ENCODE assay signal across 7 cellular contexts in the genomic region with DNA sequence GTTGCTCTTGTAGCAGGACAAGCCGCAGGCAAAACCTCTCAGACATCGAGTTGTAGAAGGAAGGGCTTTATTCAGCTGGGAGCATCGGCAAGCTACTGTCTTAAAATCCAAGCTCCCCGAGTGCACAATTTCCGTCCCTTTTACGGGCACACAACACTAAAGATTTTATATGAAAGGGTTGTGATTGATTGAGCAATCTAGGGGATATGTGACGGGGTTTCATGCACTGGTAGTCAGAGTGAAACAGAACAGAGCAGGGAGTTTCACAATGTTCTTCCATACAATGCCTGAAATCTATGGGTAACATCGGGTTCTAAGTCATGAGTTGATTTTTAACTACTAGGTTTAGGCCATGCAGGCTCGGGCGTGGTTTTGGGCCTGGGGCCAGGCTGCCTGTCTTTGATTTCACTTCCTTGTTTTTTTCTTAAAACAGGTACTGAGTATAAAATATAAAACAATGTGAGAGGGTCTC. TPM values are rescaled to one million over a fixed set of nuclear protein-coding genes. Genes with fewer than 3 reads are reported as not detected.
A peak's percentile ranks its signal among the peaks of the same experiment; 100 is the strongest.
DNase-seq lines count a peak whose midpoint lies in the region; ATAC-seq, FAIRE-seq and TF ChIP-seq lines count a peak whose summit lies in the region.
"Not testable (repeated sequence)": the region's sequence is repeated elsewhere in the genome, so short reads cannot be mapped to it uniquely, and the experiment has no call there.

No MANE protein-coding gene starts in this region.

- CTCF ChIA-PET in activated CD4-positive, alpha-beta T cell treated with anti-CD3 and anti-CD28 coated beads for 36 hours (lab: Charles Lee) = interaction anchor here (0.6 kb wide), 1 partner anchor 63 kb away, joined by 4 read pairs; no protein-coding TSS in a partner anchor

- not testable (repeated sequence) for H2AFZ ChIP-seq in mesenchymal stem cell (ENCODE audit: low read depth, low read length)

- not testable (repeated sequence) for H2BK5ac ChIP-seq in mesenchymal stem cell (ENCODE audit: low read depth, low read length, poor library complexity, severe bottlenecking)

- not testable (repeated sequence) for ATAC-seq in activated CD4-positive, alpha-beta T cell treated with anti-CD3 and anti-CD28 coated beads for 36 hours

- H3K27me3 Mint-ChIP-seq in activated CD4-positive, alpha-beta T cell treated with anti-CD3 and anti-CD28 coated beads for 36 hours = not testable (repeated sequence)

- not testable (repeated sequence) for H2BK15ac ChIP-seq in mesenchymal stem cell (ENCODE audit: low read depth, poor library complexity, severe bottlenecking)

- not testable (repeated sequence) for H3K79me1 ChIP-seq in mesenchymal stem cell (replicated peaks; ENCODE audit: low read length, poor library complexity, severe bottlenecking)

- not testable (repeated sequence) for H4K91ac ChIP-seq in mesenchymal stem cell (ENCODE audit: low read length)

- H3K4me3 Mint-ChIP-seq in activated CD4-positive, alpha-beta T cell treated with anti-CD3 and anti-CD28 coated beads for 36 hours = peak overlapping the region; percentile 61

- intact Hi-C loops in activated CD4-positive, alpha-beta T cell treated with anti-CD3 and anti-CD28 coated beads for 36 hours (cut with DNase I, micrococcal nuclease) = loop anchor here (1.0 to 10.0 kb wide), 7 partner anchors 17 to 1229 kb away; a partner anchor contains a TSS

- POLR2A ChIA-PET in activated CD4-positive, alpha-beta T cell treated with anti-CD3 and anti-CD28 coated beads for 36 hours (lab: Charles Lee) = interaction anchor here (0.6 kb wide), 1 partner anchor 1640 kb away, joined by 5 read pairs; no protein-coding TSS in a partner anchor

- peak overlapping the region; percentile 95 for H3K27ac Mint-ChIP-seq in activated CD4-positive, alpha-beta T cell treated with anti-CD3 and anti-CD28 coated beads for 36 hours

- not testable (repeated sequence) for H3K4me2 ChIP-seq in mesenchymal stem cell (ENCODE audit: low read length, poor library complexity, severe bottlenecking)

- not testable (repeated sequence) for TF ChIP-seq POLR2A in GM12891 (IDR thresholded peaks at IDR 0.05; ENCODE audit: low read depth, low read length)

- peaks cover 78% of the 10 kb centered on the region for H3K4me1 Mint-ChIP-seq in activated CD4-positive, alpha-beta T cell treated with anti-CD3 and anti-CD28 coated beads for 36 hours

- H3K18ac ChIP-seq in mesenchymal stem cell (ENCODE audit: low read depth in 1 of 2, low read length in 2 of 2) = not testable (repeated sequence)

- not testable (repeated sequence) for H3K4me3 ChIP-seq in mesenchymal stem cell (ENCODE audit: insufficient read depth in 1 of 2, low read depth in 1 of 2, low read length in 2 of 2)

- peak overlapping the region; percentile 57 for H2AK5ac ChIP-seq in mesenchymal stem cell (ENCODE audit: low read length, severe bottlenecking)

- H3K14ac ChIP-seq in mesenchymal stem cell (ENCODE audit: low read length in 2 of 2) = not testable (repeated sequence)

- H3K23ac ChIP-seq in mesenchymal stem cell (ENCODE audit: low read length in 2 of 2) = not testable (repeated sequence)

- H4K8ac ChIP-seq in mesenchymal stem cell (ENCODE audit: low read length) = not testable (repeated sequence)

- H3K27me3 ChIP-seq in mesenchymal stem cell (ENCODE audit: control insufficient read depth in 1 of 2, insufficient read depth in 1 of 2, low read length in 2 of 2) = not testable (repeated sequence)

- FAIRE-seq in GM12891 (lab: Jason Lieb, UNC) = peak; percentile 75

- H3K36me3 ChIP-seq in mesenchymal stem cell (ENCODE audit: control insufficient read depth in 1 of 2, insufficient read depth in 2 of 2, low read depth in 1 of 2, low read length in 2 of 2) = not testable (repeated sequence)

- not testable (repeated sequence) for H3K4ac ChIP-seq in mesenchymal stem cell (ENCODE audit: low read depth in 1 of 2, low read length in 2 of 2)

- 96% methylated on average over 10 of the region's 10 CpGs for WGBS in mesenchymal stem cell

- not testable (repeated sequence) for H2BK120ac ChIP-seq in mesenchymal stem cell (ENCODE audit: low read depth, low read length)

- not testable (repeated sequence) for H2BK12ac ChIP-seq in mesenchymal stem cell (ENCODE audit: low read length in 2 of 2)

- peak overlapping the region; percentile 10 for H3K27ac ChIP-seq in mesenchymal stem cell (ENCODE audit: low read length, poor library complexity, severe bottlenecking)

- H3K9me3 ChIP-seq in mesenchymal stem cell (ENCODE audit: control insufficient read depth, low read length) = not testable (repeated sequence)

- H3K9me3 Mint-ChIP-seq in activated CD4-positive, alpha-beta T cell treated with anti-CD3 and anti-CD28 coated beads for 36 hours (ENCODE audit: low read depth) = not testable (repeated sequence)

- not testable (repeated sequence) for H3K4me1 ChIP-seq in mesenchymal stem cell (ENCODE audit: control insufficient read depth, insufficient read depth, low read depth, low read length)

- H3K9ac ChIP-seq in mesenchymal stem cell (ENCODE audit: low read length) = not testable (repeated sequence)

- peaks cover 28% of the 10 kb centered on the region for H3K36me3 Mint-ChIP-seq in activated CD4-positive, alpha-beta T cell treated with anti-CD3 and anti-CD28 coated beads for 36 hours (ENCODE audit: low read depth)

- not testable (repeated sequence) for DNase-seq in GM12891 (ENCODE audit: insufficient read length, low spot score); mesenchymal stem cell
- DNase-seq in NOMO-1 treated with DMSO at 0.1 percent for 48 hours (lab: John Stamatoyannopoulos, UW; ENCODE audit: unreplicated experiment) (peak; percentile 76), amniotic epithelial cell (ENCODE audit: low read depth) (peak; percentile 81), glomerular visceral epithelial cell (ENCODE audit: extremely low spot score) (peak; percentile 59)
- DNase-seq in activated CD4-positive, alpha-beta T cell treated with anti-CD3 and anti-CD28 coated beads for 36 hours = peak; percentile 82
- peak; percentile 58 for DNase-seq in stimulated activated CD4-positive, alpha-beta T cell treated with anti-CD3 and anti-CD28 coated beads, Interleukin-1b, Interleukin-23, amount 100 ng/mL, for 48 hours

TF ChIP-seq in GM12891, 5 proteins besides CTCF, POLR2A, EP300 and RAD21:
- TF ChIP-seq SPI1 (IDR thresholded peaks at IDR 0.05; ENCODE audit: low read depth, low read length) = peak; percentile 90
TF ChIP-seq in GM12891: peak in this region for 1; not testable (repeated sequence) for 4.

RNA-seq across cellular contexts. Expression of a gene that starts 22.0 kb away (rescaled TPM):
- 24.9 TPM for polyA plus RNA-seq in GM12891 (2012; ENCODE audit: low read depth, missing spikeins)
- total RNA-seq in activated CD4-positive, alpha-beta T cell treated with anti-CD3 and anti-CD28 coated beads for 36 hours = 10 to 100 TPM; 13.0 to 20.8 TPM
- 0.14 TPM for polyA plus RNA-seq in mesenchymal stem cell (2013, experiment 1 of 2)
- polyA plus RNA-seq in mesenchymal stem cell (2013, experiment 2 of 2) = 0.11 TPM

RNA-seq across cellular contexts. Expression of a gene that starts 53.3 kb away (rescaled TPM):
- polyA plus RNA-seq in GM12891 (2012; ENCODE audit: low read depth, missing spikeins) = 23.0 TPM
- 10 to 100 TPM; 30.7 to 32.0 TPM for total RNA-seq in activated CD4-positive, alpha-beta T cell treated with anti-CD3 and anti-CD28 coated beads for 36 hours
- polyA plus RNA-seq in mesenchymal stem cell (2013, experiment 1 of 2) = 9.4 TPM
- 9.6 TPM for polyA plus RNA-seq in mesenchymal stem cell (2013, experiment 2 of 2)
